Comparison of ENCODE assay signal across 19 cellular contexts in genomic region chr12:27972721-27973120, GRCh38. TPM values are rescaled to one million over a fixed set of nuclear protein-coding genes. Genes with fewer than 3 reads are reported as not detected.
DNase-seq lines count a peak whose midpoint lies in the region; ATAC-seq and TF ChIP-seq lines count a peak whose summit lies in the region.
"Had no signal": no experiment of that assay in that cellular context is flagged by ENCODE, and none has a peak within 500 bp of the region (broad histone marks: within the 10 kb centered on the region; RNA-seq: fewer than 3 reads in every experiment).

Gene PTHLH, minus strand, starts transcription at chr12:27972733. Its CDS starts 3,239 bp downstream, at chr12:27969494.

- no peaks in the 10 kb centered on the region for H3K36me3 Mint-ChIP-seq in activated CD4-positive, alpha-beta T cell treated with anti-CD3 and anti-CD28 coated beads, Interleukin-2, amount 10 ng/mL, durations not matched to agents 24 days and 14 days (ENCODE audit: low read depth)
- H3K36me3 Mint-ChIP-seq: natural killer cell treated with Interleukin-12 subunit alpha and Interleukin-12 subunit beta and Interleukin-15 and Interleukin-18, amount 100 ng/mL, for 72 hours had no signal

- H3K27ac ChIP-seq in RWPE2 (ENCODE audit: poor library complexity, severe bottlenecking) = peak within 1 kb of the TSS; percentile 96
- H3K27ac ChIP-seq in rectal smooth muscle tissue (ENCODE audit: low read depth, low read length) = no peak within 1 kb of the TSS
- H3K27ac ChIP-seq in mesendoderm (ENCODE audit: low read depth, low read length) = no peak within 1 kb of the TSS
- H3K27ac ChIP-seq: body of pancreas, KMS-11 had no signal

- H3K4me1 ChIP-seq in RWPE2 (ENCODE audit: insufficient read depth, poor library complexity, severe bottlenecking) = peaks cover 24% of the 10 kb centered on the region
- peaks cover 13% of the 10 kb centered on the region for H3K4me1 ChIP-seq in iPS-15b (ENCODE audit: control insufficient read depth, insufficient read depth, low read length)
- H3K4me1 ChIP-seq in rectal smooth muscle tissue (ENCODE audit: control insufficient read depth, insufficient read depth, low read length) = no peaks in the 10 kb centered on the region
- no peaks in the 10 kb centered on the region for H3K4me1 ChIP-seq in mesendoderm (ENCODE audit: control insufficient read depth, low read depth, low read length)

- H3K36me3 ChIP-seq in RWPE2 (ENCODE audit: low read depth) = peaks cover 17% of the 10 kb centered on the region
- H3K36me3 ChIP-seq in iPS-15b (ENCODE audit: control insufficient read depth, insufficient read depth, low read length) = no peaks in the 10 kb centered on the region
- no peaks in the 10 kb centered on the region for H3K36me3 ChIP-seq in rectal smooth muscle tissue (ENCODE audit: control insufficient read depth, insufficient read depth, low read length)
- H3K36me3 ChIP-seq in mesendoderm (ENCODE audit: control insufficient read depth, insufficient read depth, low read length) = no peaks in the 10 kb centered on the region
- H3K36me3 ChIP-seq: heart right ventricle, tibial nerve had no signal

- H3K27me3 ChIP-seq in RWPE2 (ENCODE audit: insufficient read depth, poor library complexity, severe bottlenecking) = no peaks in the 10 kb centered on the region
- peaks cover 94% of the 10 kb centered on the region for H3K27me3 ChIP-seq in iPS-15b (ENCODE audit: control insufficient read depth, insufficient read depth, low read length)
- H3K27me3 ChIP-seq in rectal smooth muscle tissue (ENCODE audit: control insufficient read depth, insufficient read depth, low read length) = peaks cover 15% of the 10 kb centered on the region
- H3K27me3 ChIP-seq in mesendoderm (ENCODE audit: insufficient read depth, low read length, poor library complexity) = peaks cover 40% of the 10 kb centered on the region
- H3K27me3 ChIP-seq: body of pancreas had no signal

- no peak within 1 kb of the TSS for H2BK5ac ChIP-seq in mesendoderm (ENCODE audit: low read length)

- H4K8ac ChIP-seq in mesendoderm (ENCODE audit: low read depth, low read length) = no peak within 1 kb of the TSS

- no peak for TF ChIP-seq CTCF in RWPE2 (IDR thresholded peaks at IDR 0.05; ENCODE audit: poor library complexity, severe bottlenecking)

- H3K9me3 ChIP-seq in RWPE2 (ENCODE audit: severe bottlenecking) (no peaks in the 10 kb centered on the region), iPS-15b (ENCODE audit: control insufficient read depth, insufficient read depth, low read length) (no peaks in the 10 kb centered on the region)
- H3K9me3 ChIP-seq: body of pancreas, heart right ventricle, tibial nerve had no signal

- H3K56ac ChIP-seq in mesendoderm (ENCODE audit: low read length) = no peak within 1 kb of the TSS

- no peak for DNase-seq in activated CD4-positive, alpha-beta T cell treated with anti-CD3 and anti-CD28 coated beads, Interleukin-2, amount 10 ng/mL, durations not matched to agents 24 days and 14 days
- no peak for DNase-seq in activated CD4-positive, alpha-beta T cell treated with anti-CD3 and anti-CD28 coated beads, Interleukin-2, amount 50 U/mL, for 48 hours
- no peak for DNase-seq in RWPE2 (ENCODE audit: low spot score)
- DNase-seq in mesendoderm = no peak
- no peak for DNase-seq in stimulated activated CD4-positive, alpha-beta T cell treated with anti-CD3 and anti-CD28 coated beads, Interleukin-12 subunit alpha, Interleukin-12 subunit beta, amount 100 ng/mL, for 4 hours
- DNase-seq: activated gamma-delta T cell; body of pancreas; heart right ventricle; NCI-H1417; stimulated activated CD4-positive, alpha-beta T cell treated with anti-CD3 and anti-CD28 coated beads, Interleukin-2, amount 100 ng/mL, for 48 hours had no signal

- no peak within 1 kb of the TSS for H2AK5ac ChIP-seq in mesendoderm (ENCODE audit: low read length)

- no peak within 1 kb of the TSS for H3K4me2 ChIP-seq in mesendoderm (ENCODE audit: low read length)
- H3K4me2 ChIP-seq: KMS-11 had no signal

- no peaks in the 10 kb centered on the region for H3K79me2 ChIP-seq in mesendoderm (ENCODE audit: control insufficient read depth, insufficient read depth, low read length)

- H3K79me1 ChIP-seq in mesendoderm (ENCODE audit: low read length) = no peaks in the 10 kb centered on the region

- ATAC-seq in RWPE2 (ENCODE audit: low read depth) (no peak), HG02798 (IDR thresholded peaks at IDR 0.05; ENCODE audit: poor library complexity, unreplicated experiment) (no peak)
- ATAC-seq: body of pancreas; heart right ventricle; natural killer cell treated with Interleukin-12 subunit alpha and Interleukin-12 subunit beta and Interleukin-15 and Interleukin-18, amount 100 ng/mL, for 72 hours; sciatic nerve had no signal

- peak within 1 kb of the TSS; percentile 58 for H3K4me3 ChIP-seq in RWPE2 (ENCODE audit: severe bottlenecking)
- H3K4me3 ChIP-seq in iPS-15b (ENCODE audit: low read depth, low read length) = peak within 1 kb of the TSS; percentile 60
- peak within 1 kb of the TSS; percentile 65 for H3K4me3 ChIP-seq in rectal smooth muscle tissue (ENCODE audit: low read length)
- no peak within 1 kb of the TSS for H3K4me3 ChIP-seq in mesendoderm (ENCODE audit: low read length)
- H3K4me3 ChIP-seq: body of pancreas had no signal

- no peak within 1 kb of the TSS for H2BK15ac ChIP-seq in mesendoderm (replicated peaks; ENCODE audit: low read depth)

- H3K4ac ChIP-seq in mesendoderm (ENCODE audit: low read depth, low read length) = no peak within 1 kb of the TSS

- no peaks in the 10 kb centered on the region for H3K9me3 Mint-ChIP-seq in activated CD4-positive, alpha-beta T cell treated with anti-CD3 and anti-CD28 coated beads, Interleukin-2, amount 10 ng/mL, durations not matched to agents 24 days and 14 days
- H3K9me3 Mint-ChIP-seq: dendritic cell treated with granulocyte-macrophage colony-stimulating factor and Interleukin-4, amounts not matched to agents 40 ng/mL and 50 ng/mL, for 4 days had no signal

- no peak within 1 kb of the TSS for H3K9ac ChIP-seq in iPS-15b (ENCODE audit: low read depth, low read length)
- H3K9ac ChIP-seq in rectal smooth muscle tissue (ENCODE audit: low read length) = no peak within 1 kb of the TSS
- H3K9ac ChIP-seq in mesendoderm (ENCODE audit: low read length) = no peak within 1 kb of the TSS
- H3K9ac ChIP-seq: KMS-11 had no signal

- intact Hi-C loops in activated CD4-positive, alpha-beta T cell treated with anti-CD3 and anti-CD28 coated beads, Interleukin-2, amount 10 ng/mL, durations not matched to agents 24 days and 14 days (cut with micrococcal nuclease) = loop anchor here (10.0 kb wide), 2 partner anchors 222 to 902 kb away; partner anchors contain the start of gene CCDC91

- H3K4me3 Mint-ChIP-seq in activated CD4-positive, alpha-beta T cell treated with anti-CD3 and anti-CD28 coated beads, Interleukin-2, amount 10 ng/mL, durations not matched to agents 24 days and 14 days = peak within 1 kb of the TSS; percentile 26
- H3K4me3 Mint-ChIP-seq: dendritic cell treated with granulocyte-macrophage colony-stimulating factor and Interleukin-4, amounts not matched to agents 40 ng/mL and 50 ng/mL, for 4 days had no signal

- no peak within 1 kb of the TSS for H3K18ac ChIP-seq in mesendoderm (ENCODE audit: low read length)

- H3K27me3 Mint-ChIP-seq in activated CD4-positive, alpha-beta T cell treated with anti-CD3 and anti-CD28 coated beads, Interleukin-2, amount 10 ng/mL, durations not matched to agents 24 days and 14 days = peaks cover 84% of the 10 kb centered on the region

- no peak within 1 kb of the TSS for H3K23ac ChIP-seq in mesendoderm (ENCODE audit: low read length)

- no peak within 1 kb of the TSS for H4K5ac ChIP-seq in mesendoderm (ENCODE audit: low read length)

- no peak within 1 kb of the TSS for H3K27ac Mint-ChIP-seq in activated CD4-positive, alpha-beta T cell treated with anti-CD3 and anti-CD28 coated beads, Interleukin-2, amount 10 ng/mL, durations not matched to agents 24 days and 14 days
- H3K27ac Mint-ChIP-seq: dendritic cell treated with granulocyte-macrophage colony-stimulating factor and Interleukin-4, amounts not matched to agents 40 ng/mL and 50 ng/mL, for 4 days; natural killer cell treated with Interleukin-12 subunit alpha and Interleukin-12 subunit beta and Interleukin-15 and Interleukin-18, amount 100 ng/mL, for 72 hours had no signal

- H3K4me1 Mint-ChIP-seq in activated CD4-positive, alpha-beta T cell treated with anti-CD3 and anti-CD28 coated beads, Interleukin-2, amount 10 ng/mL, durations not matched to agents 24 days and 14 days = peaks cover 15% of the 10 kb centered on the region

- H2BK120ac ChIP-seq in mesendoderm (ENCODE audit: low read depth, low read length) = no peak within 1 kb of the TSS

- no CpG with 5 or more reads among the region's 2 CpGs for WGBS in mesendoderm (ENCODE audit: extremely low coverage, insufficient coverage, low lambda C conversion rate)

RNA-seq across cellular contexts. Expression of gene PTHLH, which starts in this region (rescaled TPM):
- not detected in 2 replicates for total RNA-seq in activated CD4-positive, alpha-beta T cell treated with anti-CD3 and anti-CD28 coated beads, Interleukin-2, amount 10 ng/mL, durations not matched to agents 24 days and 14 days
- polyA plus RNA-seq in mesendoderm (2013, experiment 1 of 2) = 3.6 TPM
- polyA plus RNA-seq in mesendoderm (2013, experiment 2 of 2) = 3.9 TPM
- total RNA-seq: G401; natural killer cell treated with Interleukin-12 subunit alpha and Interleukin-12 subunit beta and Interleukin-15 and Interleukin-18, amount 100 ng/mL, for 72 hours had no signal
